Comparison of ENCODE assay signal across 28 cellular contexts in the genomic region with DNA sequence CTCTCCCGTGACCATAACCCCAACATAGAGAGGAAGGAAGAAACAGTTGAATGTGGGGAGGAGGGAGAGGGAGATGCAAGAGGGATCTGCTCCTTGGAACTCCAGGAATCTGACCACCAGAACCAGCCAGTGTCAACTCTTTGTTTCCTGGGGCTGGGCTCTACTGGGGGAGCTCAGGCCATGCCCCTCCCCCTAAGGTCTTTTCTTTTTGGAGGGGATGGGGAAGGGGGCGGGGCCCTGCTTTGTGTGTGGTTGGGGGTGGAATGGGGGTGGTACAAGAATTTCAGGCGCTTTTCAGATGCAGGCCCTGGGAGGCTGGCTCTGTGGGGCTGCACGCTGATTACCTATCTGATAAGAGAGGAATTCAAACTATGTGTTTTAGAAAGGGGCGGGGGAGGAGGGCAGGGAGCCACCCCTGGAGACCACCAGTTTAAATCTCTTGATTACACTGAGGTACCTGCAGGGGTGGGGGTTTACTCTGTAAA. TPM values are rescaled to one million over a fixed set of nuclear protein-coding genes. Genes with fewer than 3 reads are reported as not detected.
DNase-seq lines count a peak whose midpoint lies in the region; ATAC-seq and TF ChIP-seq lines count a peak whose summit lies in the region.
"Had no signal": no experiment of that assay in that cellular context is flagged by ENCODE, and none has a peak within 500 bp of the region (broad histone marks: within the 10 kb centered on the region; RNA-seq: fewer than 3 reads in every experiment).

No MANE protein-coding gene starts in this region.

- H4K20me1 ChIP-seq in HCT116 (ENCODE audit: insufficient read depth): no peaks in the 10 kb centered on the region

- H3K36me3 ChIP-seq in HCT116 (ENCODE audit: control insufficient read depth in 1 of 2, insufficient read depth in 2 of 2, low read length in 2 of 2) (no peaks in the 10 kb centered on the region), iPS-15b (ENCODE audit: control insufficient read depth, insufficient read depth, low read length) (peaks cover 18% of the 10 kb centered on the region), neuron (ENCODE audit: insufficient read depth, low read length) (peaks cover 23% of the 10 kb centered on the region)
- H3K36me3 ChIP-seq: brain microvascular endothelial cell, gastrocnemius medialis, MG63, upper lobe of left lung had no signal

- TF ChIP-seq CTCF in HCT116 (IDR thresholded peaks at IDR 0.05 in 2 of 3, conservative IDR thresholded peaks at IDR 0.05 in 1 of 3; ENCODE audit: borderline replicate concordance in 1 of 3, insufficient read depth in 1 of 3, low read depth in 2 of 3, low read length in 2 of 3): no peak

- DNase-seq in HCT116 (ENCODE audit: low read depth, low spot score) (no peak), amniotic epithelial cell (ENCODE audit: low read depth) (peak; percentile 62), DMS53 (lab: John Stamatoyannopoulos, UW) (no peak), NCI-H2029 (lab: John Stamatoyannopoulos, UW) (no peak), posterior vena cava (ENCODE audit: low spot score) (no peak), right cardiac atrium (no peak)
- DNase-seq: activated B cell treated with CpG ODN at 0.5 μM for 24 hours; activated CD8-positive, alpha-beta T cell treated with anti-CD3 and anti-CD28 coated beads for 36 hours; activated T-cell treated with anti-CD3 and anti-CD28 coated beads, Interleukin-2, amount 50 U/mL, for 1 hour; brain microvascular endothelial cell; CD4-positive, alpha-beta T cell; gastrocnemius medialis; IMR-90; MG63; naive B cell; NCI-H82; PC-9; posterior cingulate gyrus; stimulated activated CD4-positive, alpha-beta T cell treated with anti-CD3 and anti-CD28 coated beads, Interleukin-2, amount 100 ng/mL, for 24 hours; stimulated activated naive CD8-positive, alpha-beta T cell treated with anti-CD3 and anti-CD28 coated beads, Interleukin-15, amount 100 ng/mL, for 72 hours; upper lobe of left lung had no signal

- H3K27ac ChIP-seq in HCT116 (ENCODE audit: low read depth, low read length) (no peak overlapping the region), right cardiac atrium (ENCODE audit: low read length) (no peak overlapping the region)
- H3K27ac ChIP-seq: brain microvascular endothelial cell, gastrocnemius medialis, PC-9, upper lobe of left lung had no signal

- H3K27me3 ChIP-seq in HCT116 (ENCODE audit: insufficient read depth, low read length): no peaks in the 10 kb centered on the region; the same call in 1 of the 2 replicates
- H3K27me3 ChIP-seq in iPS-15b (ENCODE audit: control insufficient read depth, insufficient read depth, low read length): no peaks in the 10 kb centered on the region
- no peaks in the 10 kb centered on the region for H3K27me3 ChIP-seq in neuron (ENCODE audit: insufficient read depth, low read length)
- H3K27me3 ChIP-seq in right cardiac atrium (ENCODE audit: control insufficient read depth, insufficient read depth): no peaks in the 10 kb centered on the region

- H3K9me3 ChIP-seq in HCT116 (ENCODE audit: control insufficient read depth in 1 of 2, insufficient read depth in 1 of 2, low read depth in 1 of 2, low read length in 2 of 2) (no peaks in the 10 kb centered on the region), iPS-15b (ENCODE audit: control insufficient read depth, insufficient read depth, low read length) (no peaks in the 10 kb centered on the region), neuron (ENCODE audit: low read length) (no peaks in the 10 kb centered on the region), right cardiac atrium (ENCODE audit: control insufficient read depth, low read length) (no peaks in the 10 kb centered on the region)
- H3K9me3 ChIP-seq: gastrocnemius medialis, MG63, upper lobe of left lung had no signal

- no peak for TF ChIP-seq RAD21 in HCT116 (IDR thresholded peaks at IDR 0.05; ENCODE audit: low read depth)

- H3K9me2 ChIP-seq in HCT116 (ENCODE audit: insufficient read depth): no peaks in the 10 kb centered on the region

- TF ChIP-seq POLR2A in HCT116 (IDR thresholded peaks at IDR 0.05; ENCODE audit: borderline replicate concordance, extremely low read depth, insufficient read depth, insufficient read length): no peak

- no peak overlapping the region for H3K4me3 ChIP-seq in HCT116 (replicated peaks in 1 of 2; ENCODE audit: low read depth in 1 of 2, low read length in 2 of 2)
- H3K4me3 ChIP-seq in iPS-15b (ENCODE audit: low read depth, low read length): peak overlapping the region; percentile 42
- peak overlapping the region; percentile 10 for H3K4me3 ChIP-seq in neuron (ENCODE audit: low read length)
- H3K4me3 ChIP-seq in right cardiac atrium (ENCODE audit: low read length): no peak overlapping the region
- H3K4me3 ChIP-seq: gastrocnemius medialis, MG63, PC-9, upper lobe of left lung had no signal

- RAD21 ChIA-PET in HCT116 (lab: Charles Lee; ENCODE audit: low non-redundant PET in 1 of 2, low total read pairs in 2 of 2, uncharacterized antibody in 2 of 2, unreplicated experiment in 2 of 2): no interaction called here

- POLR2A ChIA-PET in HCT116 (lab: Charles Lee): no interaction called here

- H3K4me2 ChIP-seq in HCT116 (ENCODE audit: low read length): 0 out of 2 replicates have a peak overlapping the region, but pooled peaks have one; percentile 19
- H3K4me2 ChIP-seq: PC-9 had no signal

- CTCF ChIA-PET in HCT116 (lab: Charles Lee): no interaction called here

- ATAC-seq in HCT116: no peak
- ATAC-seq in right cardiac atrium: no peak
- ATAC-seq: activated CD8-positive, alpha-beta T cell treated with anti-CD3 and anti-CD28 coated beads for 36 hours; activated naive CD4-positive, alpha-beta T cell treated with anti-CD3 and anti-CD28 coated beads, Interleukin-2, amount 50 U/mL, for 72 hours; esophagus mucosa; gastrocnemius medialis; stimulated activated naive CD8-positive, alpha-beta T cell treated with anti-CD3 and anti-CD28 coated beads, Interleukin-15, amount 100 ng/mL, for 72 hours had no signal

- 17% methylated on average over 5 of the region's 5 CpGs for WGBS in right cardiac atrium

- intact Hi-C loops in HCT116 (cut with micrococcal nuclease) (no loop called here), posterior vena cava (cut with DNase I) (no loop called here), right cardiac atrium (cut with DNase I) (no loop called here)

- H3K4me1 ChIP-seq in HCT116 (ENCODE audit: control insufficient read depth in 1 of 2, insufficient read depth in 2 of 2, low read length in 2 of 2) (peaks cover 0 to 19% of the 10 kb centered on the region in 2 experiments; a peak in 2 of 4 replicates), iPS-15b (ENCODE audit: control insufficient read depth, insufficient read depth, low read length) (peaks cover 51% of the 10 kb centered on the region), neuron (ENCODE audit: insufficient read depth, low read length) (peaks cover 28% of the 10 kb centered on the region), right cardiac atrium (ENCODE audit: control insufficient read depth, insufficient read depth, low read length) (no peaks in the 10 kb centered on the region)
- H3K4me1 ChIP-seq: gastrocnemius medialis, upper lobe of left lung had no signal

- BruUV-seq in HCT116 (replicated peaks; lab: Mats Ljungman, UMichigan): no TSS peak

- no peaks in the 10 kb centered on the region for H3K79me2 ChIP-seq in HCT116 (ENCODE audit: insufficient read depth, low read length)

- H3K9ac ChIP-seq in HCT116 (ENCODE audit: low read length) (no peak overlapping the region), iPS-15b (ENCODE audit: low read depth, low read length) (peak overlapping the region; percentile 32)

- H2AFZ ChIP-seq in HCT116 (ENCODE audit: low read depth, low read length, poor library complexity, severe bottlenecking) (no peak overlapping the region), neuron (ENCODE audit: low read depth, low read length) (no peak overlapping the region)
- H2AFZ ChIP-seq: PC-9 had no signal

TF ChIP-seq in HCT116, 20 proteins besides CTCF, POLR2A, EP300 and RAD21:
- no peak for TF ChIP-seq SP1 (IDR thresholded peaks at IDR 0.05; ENCODE audit: low read depth)
- no peak for TF ChIP-seq CBX3 (IDR thresholded peaks at IDR 0.05; ENCODE audit: low read depth)
- TF ChIP-seq, protein P1, sequence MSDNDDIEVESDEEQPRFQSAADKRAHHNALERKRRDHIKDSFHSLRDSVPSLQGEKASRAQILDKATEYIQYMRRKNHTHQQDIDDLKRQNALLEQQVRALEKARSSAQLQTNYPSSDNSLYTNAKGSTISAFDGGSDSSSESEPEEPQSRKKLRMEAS (IDR thresholded peaks at IDR 0.05): no peak
- TF ChIP-seq, protein P2, sequence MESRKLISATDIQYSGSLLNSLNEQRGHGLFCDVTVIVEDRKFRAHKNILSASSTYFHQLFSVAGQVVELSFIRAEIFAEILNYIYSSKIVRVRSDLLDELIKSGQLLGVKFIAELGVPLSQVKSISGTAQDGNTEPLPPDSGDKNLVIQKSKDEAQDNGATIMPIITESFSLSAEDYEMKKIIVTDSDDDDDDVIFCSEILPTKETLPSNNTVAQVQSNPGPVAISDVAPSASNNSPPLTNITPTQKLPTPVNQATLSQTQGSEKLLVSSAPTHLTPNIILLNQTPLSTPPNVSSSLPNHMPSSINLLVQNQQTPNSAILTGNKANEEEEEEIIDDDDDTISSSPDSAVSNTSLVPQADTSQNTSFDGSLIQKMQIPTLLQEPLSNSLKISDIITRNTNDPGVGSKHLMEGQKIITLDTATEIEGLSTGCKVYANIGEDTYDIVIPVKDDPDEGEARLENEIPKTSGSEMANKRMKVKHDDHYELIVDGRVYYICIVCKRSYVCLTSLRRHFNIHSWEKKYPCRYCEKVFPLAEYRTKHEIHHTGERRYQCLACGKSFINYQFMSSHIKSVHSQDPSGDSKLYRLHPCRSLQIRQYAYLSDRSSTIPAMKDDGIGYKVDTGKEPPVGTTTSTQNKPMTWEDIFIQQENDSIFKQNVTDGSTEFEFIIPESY (IDR thresholded peaks at IDR 0.05; ENCODE audit: extremely low read depth, insufficient replicate concordance, low read length): no peak
- TF ChIP-seq SIN3A (IDR thresholded peaks at IDR 0.05; ENCODE audit: low read depth): no peak

RNA-seq across cellular contexts. Expression of gene LIN28A, which starts 8.3 kb away (rescaled TPM):
- 1.4 TPM for total RNA-seq in HCT116 (2021; ENCODE audit: unreplicated experiment)
- 0.21 and 0.33 TPM in 2 replicates for polyA plus RNA-seq in HCT116 (2012)
- total RNA-seq in posterior vena cava: not detected
- not detected for total RNA-seq in right cardiac atrium
- polyA plus RNA-seq in right cardiac atrium: not detected
- total RNA-seq: activated B cell treated with CpG ODN at 0.5 μM for 24 hours; activated CD8-positive, alpha-beta T cell treated with anti-CD3 and anti-CD28 coated beads for 36 hours; activated naive CD4-positive, alpha-beta T cell treated with anti-CD3 and anti-CD28 coated beads, Interleukin-2, amount 50 U/mL, for 72 hours; CD4-positive, alpha-beta T cell; dermis microvascular lymphatic vessel endothelial cell; esophagus mucosa; gastrocnemius medialis; IMR-90; lung microvascular endothelial cell; PC-9; skeletal muscle tissue had no signal
- polyA plus RNA-seq: IMR-90 had no signal

RNA-seq across cellular contexts. Expression of gene DHDDS, which starts 13.2 kb away (rescaled TPM):
- total RNA-seq in HCT116 (2021; ENCODE audit: unreplicated experiment): 46.0 TPM
- polyA plus RNA-seq in HCT116 (2012): 25.5 and 29.2 TPM in 2 replicates
- total RNA-seq in posterior vena cava: 10 to 100 TPM; 43.3 to 45.2 TPM
- total RNA-seq in right cardiac atrium: 10 to 100 TPM; 27.0 to 34.0 (median 30.0) TPM
- polyA plus RNA-seq in right cardiac atrium: 21.5 TPM

RNA-seq across cellular contexts. Expression of gene ZNF683, which starts 46.4 kb away (rescaled TPM):
- not detected for total RNA-seq in HCT116 (2021; ENCODE audit: unreplicated experiment)
- not detected in 2 replicates for polyA plus RNA-seq in HCT116 (2012)
- not detected for total RNA-seq in posterior vena cava
- under 1 TPM in 1 of 4 donors, not detected in 3; 0.23 TPM for total RNA-seq in right cardiac atrium
- polyA plus RNA-seq in right cardiac atrium: not detected
- total RNA-seq: activated B cell treated with CpG ODN at 0.5 μM for 24 hours; activated naive CD4-positive, alpha-beta T cell treated with anti-CD3 and anti-CD28 coated beads, Interleukin-2, amount 50 U/mL, for 72 hours; dermis microvascular lymphatic vessel endothelial cell; esophagus mucosa; gastrocnemius medialis; IMR-90; lung microvascular endothelial cell; PC-9; skeletal muscle tissue had no signal
- polyA plus RNA-seq: IMR-90 had no signal

RNA-seq across cellular contexts. Expression of gene HMGN2, which starts 53.3 kb away (rescaled TPM):
- total RNA-seq in HCT116 (2021; ENCODE audit: unreplicated experiment): 483 TPM
- 363 and 549 TPM in 2 replicates for polyA plus RNA-seq in HCT116 (2012)
- 100 to 1,000 TPM; 129 to 265 TPM for total RNA-seq in posterior vena cava
- 100 to 1,000 TPM; 125 to 176 (median 136) TPM for total RNA-seq in right cardiac atrium
- polyA plus RNA-seq in right cardiac atrium: 152 TPM

Comparison
In these comparisons a context has a peak if more than half of its experiments do, and no peak if none do; other contexts are left out.
1. H3K4me3 ChIP-seq: peak in iPS-15b (single experiment) and neuron (single experiment); none in HCT116 (0 of 2) and right cardiac atrium (single experiment).